ENCODE assay signal across 12 cellular contexts in the genomic region with DNA sequence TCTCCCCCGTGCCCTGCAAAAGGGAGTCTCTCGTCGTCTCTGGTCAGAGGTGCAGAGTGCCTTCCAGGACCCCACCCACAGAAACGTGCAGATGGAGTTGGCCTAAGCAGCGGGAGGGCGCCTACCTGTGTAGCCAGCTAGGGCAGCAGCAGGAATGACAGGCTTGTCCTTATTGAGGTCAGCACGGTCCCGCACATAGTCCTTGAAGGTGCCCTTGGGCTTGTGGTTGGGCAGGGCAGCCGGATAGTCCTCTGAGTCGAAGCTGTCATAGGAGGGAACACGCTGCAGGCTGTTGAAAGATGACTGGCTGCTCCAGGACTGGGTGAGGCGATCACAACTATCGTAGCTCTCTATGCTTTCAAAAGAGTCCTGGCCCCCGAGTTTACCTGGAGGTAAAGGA.
A peak's percentile ranks its signal among the peaks of the same experiment; 100 is the strongest.
DNase-seq lines count a peak whose midpoint lies in the region; ATAC-seq and TF ChIP-seq lines count a peak whose summit lies in the region.
"Had no signal": no experiment of that assay in that cellular context is flagged by ENCODE, and none has a peak within 500 bp of the region (broad histone marks: within the 10 kb centered on the region; RNA-seq: fewer than 3 reads in every experiment).

No MANE protein-coding gene starts in this region.

- H3K4me3 ChIP-seq in upper lobe of right lung, result no peak overlapping the region

- H3K9me3 ChIP-seq in upper lobe of right lung, result no peaks in the 10 kb centered on the region

- H3K36me3 Mint-ChIP-seq in activated naive CD4-positive, alpha-beta T cell treated with anti-CD3 and anti-CD28 coated beads, Interleukin-2, amount 10 ng/mL, durations not matched to agents 7 days and 5 days, result peaks cover 94% of the 10 kb centered on the region
- H3K36me3 Mint-ChIP-seq in central memory CD8-positive, alpha-beta T cell (ENCODE audit: insufficient read depth), result peaks cover 99% of the 10 kb centered on the region
- H3K36me3 Mint-ChIP-seq in natural killer cell treated with Interleukin-12 subunit alpha and Interleukin-12 subunit beta and Interleukin-15 and Interleukin-18, amount 100 ng/mL, for 72 hours, result peaks cover 88% of the 10 kb centered on the region

- H3K4me1 Mint-ChIP-seq in activated naive CD4-positive, alpha-beta T cell treated with anti-CD3 and anti-CD28 coated beads, Interleukin-2, amount 10 ng/mL, durations not matched to agents 7 days and 5 days, result peaks cover 99% of the 10 kb centered on the region
- H3K4me1 Mint-ChIP-seq in central memory CD8-positive, alpha-beta T cell, result peaks cover 98% of the 10 kb centered on the region
- peaks cover 93 to 100% of the 10 kb centered on the region in 2 donors for H3K4me1 Mint-ChIP-seq in natural killer cell treated with Interleukin-12 subunit alpha and Interleukin-12 subunit beta and Interleukin-15 and Interleukin-18, amount 100 ng/mL, for 72 hours (ENCODE audit: low read depth in 2 of 2)

- H3K36me3 ChIP-seq in upper lobe of right lung, result peaks cover 61% of the 10 kb centered on the region

- peak overlapping the region; percentile 79 for H3K27ac ChIP-seq in upper lobe of right lung

- no peaks in the 10 kb centered on the region for H3K9me3 Mint-ChIP-seq in activated naive CD4-positive, alpha-beta T cell treated with anti-CD3 and anti-CD28 coated beads, Interleukin-2, amount 10 ng/mL, durations not matched to agents 7 days and 5 days
- H3K9me3 Mint-ChIP-seq in central memory CD8-positive, alpha-beta T cell, result no peaks in the 10 kb centered on the region
- no peaks in the 10 kb centered on the region for H3K9me3 Mint-ChIP-seq in natural killer cell treated with Interleukin-12 subunit alpha and Interleukin-12 subunit beta and Interleukin-15 and Interleukin-18, amount 100 ng/mL, for 72 hours

- H3K27ac Mint-ChIP-seq in activated naive CD4-positive, alpha-beta T cell treated with anti-CD3 and anti-CD28 coated beads, Interleukin-2, amount 10 ng/mL, durations not matched to agents 7 days and 5 days, result peak overlapping the region; percentile 92
- H3K27ac Mint-ChIP-seq in central memory CD8-positive, alpha-beta T cell (ENCODE audit: low read depth), result peak overlapping the region; percentile 99
- H3K27ac Mint-ChIP-seq in natural killer cell treated with Interleukin-12 subunit alpha and Interleukin-12 subunit beta and Interleukin-15 and Interleukin-18, amount 100 ng/mL, for 72 hours, result peak overlapping the region; percentile 95 to 96

- intact Hi-C loops in upper lobe of right lung (cut with DNase I), result loop anchor here (10.0 kb wide), 1 partner anchor 185 kb away; no protein-coding TSS in a partner anchor

- CTCF ChIA-PET in activated naive CD4-positive, alpha-beta T cell treated with anti-CD3 and anti-CD28 coated beads, Interleukin-2, amount 10 ng/mL, durations not matched to agents 7 days and 5 days (lab: Charles Lee), result interaction anchor here (0.6 to 3.0 kb wide), 8 partner anchors 10 to 190 kb away, joined by 3 to 19 read pairs (median 4); no protein-coding TSS in a partner anchor

- H3K27me3 ChIP-seq in upper lobe of right lung, result no peaks in the 10 kb centered on the region

- peaks cover 86% of the 10 kb centered on the region for H3K4me1 ChIP-seq in upper lobe of right lung

- H3K27me3 Mint-ChIP-seq in activated naive CD4-positive, alpha-beta T cell treated with anti-CD3 and anti-CD28 coated beads, Interleukin-2, amount 10 ng/mL, durations not matched to agents 7 days and 5 days, result no peaks in the 10 kb centered on the region
- no peaks in the 10 kb centered on the region for H3K27me3 Mint-ChIP-seq in central memory CD8-positive, alpha-beta T cell
- H3K27me3 Mint-ChIP-seq in natural killer cell treated with Interleukin-12 subunit alpha and Interleukin-12 subunit beta and Interleukin-15 and Interleukin-18, amount 100 ng/mL, for 72 hours, result no peaks in the 10 kb centered on the region

- H3K4me3 Mint-ChIP-seq in activated naive CD4-positive, alpha-beta T cell treated with anti-CD3 and anti-CD28 coated beads, Interleukin-2, amount 10 ng/mL, durations not matched to agents 7 days and 5 days, result peak overlapping the region; percentile 77
- H3K4me3 Mint-ChIP-seq in central memory CD8-positive, alpha-beta T cell, result peak overlapping the region; percentile 79
- H3K4me3 Mint-ChIP-seq in natural killer cell treated with Interleukin-12 subunit alpha and Interleukin-12 subunit beta and Interleukin-15 and Interleukin-18, amount 100 ng/mL, for 72 hours, result peak overlapping the region; percentile 88

- no peak for ATAC-seq in central memory CD8-positive, alpha-beta T cell (replicated peaks; ENCODE audit: extremely low read depth, poor library complexity, severe bottlenecking)
- ATAC-seq in natural killer cell treated with Interleukin-12 subunit alpha and Interleukin-12 subunit beta and Interleukin-15 and Interleukin-18, amount 100 ng/mL, for 72 hours, result no peak
- ATAC-seq in upper lobe of right lung, result no peak
- no peak for ATAC-seq in HG02798 (IDR thresholded peaks at IDR 0.05; ENCODE audit: poor library complexity, unreplicated experiment)
- ATAC-seq in GM21723 (IDR thresholded peaks at IDR 0.05; ENCODE audit: unreplicated experiment), result no peak

- DNase-seq in activated naive CD4-positive, alpha-beta T cell treated with anti-CD3 and anti-CD28 coated beads, Interleukin-2, amount 10 ng/mL, durations not matched to agents 7 days and 5 days, result peak; percentile 47
- DNase-seq in activated naive CD4-positive, alpha-beta T cell treated with anti-CD3 and anti-CD28 coated beads, Interleukin-2, amount 50 U/mL, for 16 hours, result no peak
- DNase-seq in central memory CD8-positive, alpha-beta T cell (ENCODE audit: low spot score in 2 of 2), result no peak
- no peak for DNase-seq in natural killer cell treated with Interleukin-12 subunit alpha and Interleukin-12 subunit beta and Interleukin-15 and Interleukin-18, amount 100 ng/mL, for 72 hours (ENCODE audit: low spot score)
- no peak for DNase-seq in upper lobe of right lung
- DNase-seq in putamen (ENCODE audit: low spot score), result no peak
- DNase-seq: central memory CD4-positive, alpha-beta T cell; foreskin fibroblast; NCI-H1930; stimulated activated CD4-positive, alpha-beta T cell treated with anti-CD3 and anti-CD28 coated beads, Interleukin-1b, Interleukin-23, amount 100 ng/mL, for 48 hours had no signal

- TF ChIP-seq CTCF in upper lobe of right lung (IDR thresholded peaks at IDR 0.05), result no peak
